Comparison of ENCODE assay signal across 29 cellular contexts in the genomic region with DNA sequence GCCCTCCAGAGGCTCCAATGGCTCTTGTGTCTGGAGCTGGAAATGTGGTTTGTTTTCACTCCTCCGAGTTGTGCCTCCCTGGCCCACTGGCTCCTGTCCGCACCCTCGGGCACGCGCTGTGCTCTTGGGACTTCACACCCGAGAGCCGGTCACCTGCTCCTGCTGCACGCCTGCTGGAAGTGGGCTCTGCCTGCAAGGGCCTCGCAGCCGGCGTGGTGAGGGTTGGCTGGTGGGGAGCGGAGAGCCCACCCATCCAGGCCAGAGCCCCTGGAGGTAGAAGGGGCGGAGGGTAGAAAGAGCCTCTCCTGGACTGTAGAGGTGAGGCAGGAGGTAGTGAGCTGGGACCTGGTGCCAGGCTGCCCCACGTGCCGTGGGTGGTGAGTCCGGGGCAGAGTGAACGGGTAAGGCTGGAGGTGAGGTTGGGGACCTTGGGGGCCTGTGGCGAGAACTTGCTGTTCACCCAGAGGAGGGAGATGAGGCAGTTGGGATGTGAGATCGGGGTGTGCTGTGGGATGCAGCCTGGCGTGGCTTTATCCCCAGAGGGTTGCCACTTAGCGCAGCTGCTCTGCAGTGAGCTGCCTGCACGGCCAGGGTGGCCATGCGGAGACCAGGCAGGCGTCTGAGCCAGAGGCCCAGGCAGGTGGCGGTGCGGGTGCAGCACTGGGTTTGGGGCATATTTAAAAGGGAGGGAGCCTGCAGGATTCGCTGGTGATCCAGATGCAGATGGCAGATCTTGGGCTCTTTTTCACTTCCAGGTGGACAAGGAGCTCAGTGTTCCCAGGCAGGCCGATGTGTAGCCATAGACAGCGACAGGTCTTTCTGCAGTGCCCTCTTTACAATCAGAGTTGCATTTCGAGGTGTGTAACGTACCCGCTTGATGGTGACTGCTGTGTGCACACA. TPM values are rescaled to one million over a fixed set of nuclear protein-coding genes. Genes with fewer than 3 reads are reported as not detected.
DNase-seq lines count a peak whose midpoint lies in the region; ATAC-seq, FAIRE-seq and TF ChIP-seq lines count a peak whose summit lies in the region.
"Had no signal": no experiment of that assay in that cellular context is flagged by ENCODE, and none has a peak within 500 bp of the region (broad histone marks: within the 10 kb centered on the region; RNA-seq: fewer than 3 reads in every experiment).

No MANE protein-coding gene starts in this region.

- H3K4ac ChIP-seq in trophoblast cell (ENCODE audit: low read depth, low read length) = no peak overlapping the region

- H4K91ac ChIP-seq in trophoblast cell (ENCODE audit: low read depth, low read length) = no peak overlapping the region

- no peak overlapping the region for H3K9ac ChIP-seq in trophoblast cell (ENCODE audit: low read length)

- no peak for FAIRE-seq in D721Med (lab: Jason Lieb, UNC)
- FAIRE-seq: HTR-8/SVneo had no signal

- no peak overlapping the region for H2AFZ ChIP-seq in trophoblast cell (ENCODE audit: insufficient read depth, low read length, poor library complexity)

- no peak for ATAC-seq in activated naive CD4-positive, alpha-beta T cell treated with anti-CD3 and anti-CD28 coated beads, Interleukin-2, amount 50 U/mL, for 72 hours
- peak; percentile 48; the same call in 1 of the 2 replicates for ATAC-seq in Panc1
- no peak for ATAC-seq in left cardiac atrium
- no peak for ATAC-seq in GM21825 (IDR thresholded peaks at IDR 0.05; ENCODE audit: unreplicated experiment)
- ATAC-seq: activated CD4-positive, alpha-beta T cell treated with anti-CD3 and anti-CD28 coated beads for 36 hours; activated CD8-positive, alpha-beta memory T cell treated with anti-CD3 and anti-CD28 coated beads, Interleukin-2, amount 10 ng/mL, durations not matched to agents 7 days and 5 days; gastroesophageal sphincter; T-helper 17 cell had no signal

- no peak overlapping the region for H3K14ac ChIP-seq in trophoblast cell (ENCODE audit: low read length)

- no peaks in the 10 kb centered on the region for H3K36me3 ChIP-seq in Panc1 (ENCODE audit: control insufficient read depth, insufficient read depth, low read length)
- H3K36me3 ChIP-seq in trophoblast cell (ENCODE audit: control insufficient read depth in 1 of 2, insufficient read depth in 2 of 2, low read length in 2 of 2) = peaks cover 57 to 72% of the 10 kb centered on the region in 2 experiments

- H3K23ac ChIP-seq in trophoblast cell (ENCODE audit: low read length) = no peak overlapping the region

- H2BK5ac ChIP-seq in trophoblast cell (ENCODE audit: low read depth, low read length, poor library complexity) = no peak overlapping the region

- no peaks in the 10 kb centered on the region for H3K79me2 ChIP-seq in trophoblast cell (ENCODE audit: control insufficient read depth, insufficient read depth, low read length, poor library complexity)

- no peak overlapping the region for H3K4me2 ChIP-seq in trophoblast cell (ENCODE audit: low read length)
- H3K4me2 ChIP-seq: smooth muscle cell had no signal

- intact Hi-C loops in Panc1 (cut with micrococcal nuclease; ENCODE audit: unreplicated experiment) = no loop called here
- intact Hi-C loops in left cardiac atrium (cut with DNase I) = no loop called here

- no peak overlapping the region for H3K27ac ChIP-seq in Panc1 (ENCODE audit: low read length)
- H3K27ac ChIP-seq in trophoblast cell (ENCODE audit: low read depth, low read length) = no peak overlapping the region
- H3K27ac ChIP-seq: adrenal gland, brain microvascular endothelial cell, gastroesophageal sphincter, vagina had no signal

- no TSS peak for BruUV-seq in Panc1 (replicated peaks; lab: Mats Ljungman, UMichigan)

- H4K12ac ChIP-seq in trophoblast cell (ENCODE audit: low read depth, low read length) = peak overlapping the region; percentile 16

- H3K4me1 ChIP-seq in Panc1 (ENCODE audit: control insufficient read depth, insufficient read depth, low read length) (no peaks in the 10 kb centered on the region), trophoblast cell (ENCODE audit: control insufficient read depth in 1 of 2, insufficient read depth in 2 of 2, low read length in 2 of 2) (no peaks in the 10 kb centered on the region)
- H3K4me1 ChIP-seq: HAP-1, vagina had no signal

- H4K8ac ChIP-seq in trophoblast cell (ENCODE audit: low read depth, low read length) = no peak overlapping the region

- CTCF ChIA-PET in Panc1 (lab: Charles Lee) = no interaction called here

- TF ChIP-seq CTCF in Panc1 (IDR thresholded peaks at IDR 0.05) (no peak), D721Med (IDR thresholded peaks at IDR 0.05; ENCODE audit: insufficient read depth, missing control alignments) (no peak)

- H3K79me1 ChIP-seq in trophoblast cell (ENCODE audit: low read length) = no peaks in the 10 kb centered on the region

- no peak for DNase-seq in activated naive CD4-positive, alpha-beta T cell treated with anti-CD3 and anti-CD28 coated beads, Interleukin-2, amount 50 U/mL, for 72 hours (ENCODE audit: low spot score in 2 of 2)
- DNase-seq in activated naive CD4-positive, alpha-beta T cell (lab: John Stamatoyannopoulos, UW) = no peak
- DNase-seq in Panc1 (ENCODE audit: low read depth, low spot score) (no peak), left cardiac atrium (peak; percentile 15), trophoblast cell (no peak), D721Med (ENCODE audit: insufficient read length, low spot score) (no peak), COLO668 (lab: John Stamatoyannopoulos, UW; ENCODE audit: unreplicated experiment) (no peak)
- DNase-seq: activated CD4-positive, alpha-beta T cell treated with anti-CD3 and anti-CD28 coated beads for 36 hours; activated CD8-positive, alpha-beta memory T cell treated with anti-CD3 and anti-CD28 coated beads, Interleukin-2, amount 10 ng/mL, durations not matched to agents 7 days and 5 days; adrenal gland; brain microvascular endothelial cell; C1 segment of cervical spinal cord; cortex of kidney; islet precursor cell; Karpas-422; MV-4-11; NCI-H2171 treated with DMSO at 0.1 percent for 48 hours; NCI-H524 treated with DMSO at 0.1 percent for 48 hours; nucleus accumbens; stimulated activated CD4-positive, alpha-beta T cell treated with anti-CD3 and anti-CD28 coated beads, Interleukin-2, amount 100 ng/mL, for 24 hours; T-helper 17 cell had no signal

- POLR2A ChIA-PET in Panc1 (lab: Charles Lee) = no interaction called here

- no peaks in the 10 kb centered on the region for H3K27me3 ChIP-seq in Panc1 (ENCODE audit: control insufficient read depth, insufficient read depth, low read length)
- H3K27me3 ChIP-seq in trophoblast cell (ENCODE audit: insufficient read depth, low read length) = no peaks in the 10 kb centered on the region
- H3K27me3 ChIP-seq: adrenal gland, brain microvascular endothelial cell, gastroesophageal sphincter, vagina had no signal

- no peaks in the 10 kb centered on the region for H3K9me3 Mint-ChIP-seq in activated naive CD4-positive, alpha-beta T cell treated with anti-CD3 and anti-CD28 coated beads, Interleukin-2, amount 50 U/mL, for 72 hours
- H3K9me3 Mint-ChIP-seq: activated T-helper 2 cell treated with anti-CD3 and anti-CD28 coated beads, Interferon-gamma antibody, Interleukin-2, Interleukin-4, amounts not matched to agents 10 μg/mL and 5 μg/mL and 100 μg/mL, durations not matched to agents 14 hours and 24 hours and 36 hours had no signal

- no peak overlapping the region for H3K4me3 ChIP-seq in Panc1 (ENCODE audit: low read depth in 2 of 2, low read length in 2 of 2)
- H3K4me3 ChIP-seq in trophoblast cell (ENCODE audit: low read depth, low read length) = no peak overlapping the region
- H3K4me3 ChIP-seq: adrenal gland, gastroesophageal sphincter, HAP-1, smooth muscle cell, vagina had no signal

- H2BK12ac ChIP-seq in trophoblast cell (ENCODE audit: low read length) = no peak overlapping the region

- peak overlapping the region; percentile 15 to 93 for H3K27ac Mint-ChIP-seq in activated naive CD4-positive, alpha-beta T cell treated with anti-CD3 and anti-CD28 coated beads, Interleukin-2, amount 50 U/mL, for 72 hours
- H3K27ac Mint-ChIP-seq: activated CD4-positive, alpha-beta T cell treated with anti-CD3 and anti-CD28 coated beads for 36 hours; activated CD8-positive, alpha-beta memory T cell treated with anti-CD3 and anti-CD28 coated beads, Interleukin-2, amount 10 ng/mL, durations not matched to agents 7 days and 5 days; activated T-helper 2 cell treated with anti-CD3 and anti-CD28 coated beads, Interferon-gamma antibody, Interleukin-2, Interleukin-4, amounts not matched to agents 10 μg/mL and 5 μg/mL and 100 μg/mL, durations not matched to agents 14 hours and 24 hours and 36 hours; endodermal cell had no signal

- H3K36me3 Mint-ChIP-seq in activated naive CD4-positive, alpha-beta T cell treated with anti-CD3 and anti-CD28 coated beads, Interleukin-2, amount 50 U/mL, for 72 hours = no peaks in the 10 kb centered on the region

- no peak overlapping the region for H2BK120ac ChIP-seq in trophoblast cell (ENCODE audit: insufficient read depth, low read length, poor library complexity)

- no peak overlapping the region for H2AK5ac ChIP-seq in trophoblast cell (ENCODE audit: low read length)

- peak overlapping the region; percentile 43 for H3K18ac ChIP-seq in trophoblast cell (ENCODE audit: low read length)

- no CpG with 5 or more reads among the region's 32 CpGs for WGBS in trophoblast cell (ENCODE audit: extremely low coverage, insufficient coverage, insufficient read length)

- H3K9me3 ChIP-seq in Panc1 (ENCODE audit: control insufficient read depth, insufficient read depth, low read depth, low read length) = no peaks in the 10 kb centered on the region
- no peaks in the 10 kb centered on the region for H3K9me3 ChIP-seq in trophoblast cell (ENCODE audit: insufficient read depth, low read depth, low read length)
- H3K9me3 ChIP-seq: adrenal gland, gastroesophageal sphincter, HAP-1, vagina had no signal

- in situ Hi-C loops in Panc1 (cut with HindIII; ENCODE audit: low pct_unique_long_range_greater_than_20kb, low sequenced_read_pairs) = no loop called here

RNA-seq across cellular contexts. Expression of gene PCGF3, which starts 48.8 kb away (rescaled TPM):
- 10 to 100 TPM; 23.0 to 25.9 TPM for total RNA-seq in activated naive CD4-positive, alpha-beta T cell treated with anti-CD3 and anti-CD28 coated beads, Interleukin-2, amount 50 U/mL, for 72 hours
- total RNA-seq in Panc1 (2021; ENCODE audit: unreplicated experiment) (44.6 TPM), left cardiac atrium (10 to 100 TPM; 21.4 to 26.6 TPM)
- 65.6 TPM for polyA plus RNA-seq in Panc1 (2012; ENCODE audit: insufficient read length)
- polyA plus RNA-seq in trophoblast cell (2013) = 63.6 and 66.1 TPM in 2 replicates
